ENCODE assay signal across 15 cellular contexts in the genomic region with DNA sequence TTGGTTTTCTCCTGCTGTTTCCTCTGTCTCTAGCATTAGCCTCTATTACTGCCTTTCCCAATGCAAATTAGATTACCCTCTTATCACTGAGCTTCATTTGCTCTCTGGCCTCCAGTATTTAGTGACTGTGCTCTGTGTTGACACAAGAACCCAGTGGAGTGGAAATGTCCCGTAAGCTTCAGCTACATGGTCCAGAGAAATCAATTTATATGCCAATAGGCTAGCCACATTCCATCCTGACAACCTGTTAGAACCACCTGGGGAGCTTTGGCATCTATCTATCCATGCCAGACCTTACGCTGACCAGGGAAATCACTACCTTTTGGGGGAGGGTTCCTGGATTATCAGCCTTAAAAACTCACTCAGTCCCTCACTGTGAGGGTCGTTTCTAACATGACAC.
DNase-seq lines count a peak whose midpoint lies in the region; ATAC-seq, FAIRE-seq and TF ChIP-seq lines count a peak whose summit lies in the region.
"Had no signal": no experiment of that assay in that cellular context is flagged by ENCODE, and none has a peak within 500 bp of the region (broad histone marks: within the 10 kb centered on the region; RNA-seq: fewer than 3 reads in every experiment).

No MANE protein-coding gene starts in this region.

- POLR2A ChIA-PET in K562 (lab: Yijun Ruan, JAX) (no interaction called here), OCI-LY7 (lab: Charles Lee) (no interaction called here)

- TF ChIP-seq CTCF in GM23338 (conservative IDR thresholded peaks at IDR 0.05; ENCODE audit: low read depth in 2 of 2) = no peak
- no peak for TF ChIP-seq CTCF in K562 (IDR thresholded peaks at IDR 0.05 in 2 of 3, conservative IDR thresholded peaks at IDR 0.05 in 1 of 3; ENCODE audit: insufficient read depth in 2 of 3, low read depth in 1 of 3, low read length in 3 of 3)
- no peak for TF ChIP-seq CTCF in nephron (IDR thresholded peaks at IDR 0.05; ENCODE audit: unreplicated experiment in 3 of 3)
- no peak for TF ChIP-seq CTCF in OCI-LY7 (conservative IDR thresholded peaks at IDR 0.05; ENCODE audit: low read length)

- DNase-seq in GM23338 (ENCODE audit: low spot score) (peak; percentile 43), NCI-H146 treated with DMSO at 0.1 percent for 48 hours (lab: John Stamatoyannopoulos, UW; ENCODE audit: unreplicated experiment) (peak; percentile 97), K562 (ENCODE audit: extremely low read depth in 1 of 4, low spot score in 3 of 4) (no peak), DMS53 treated with DMSO at 0.1 percent for 48 hours (lab: John Stamatoyannopoulos, UW; ENCODE audit: unreplicated experiment) (no peak), OCI-LY7 (ENCODE audit: low spot score) (no peak)
- DNase-seq: caudate nucleus; effector memory CD4-positive, alpha-beta T cell; hippocampal formation; left ventricle myocardium inferior; NCI-H2227 treated with DMSO at 0.1 percent for 48 hours; Peyer's patch had no signal

- H3K4me2 ChIP-seq in GM23338 (peak overlapping the region; percentile 44; the same call in 1 of the 2 replicates), K562 (ENCODE audit: insufficient read depth, low read length) (no peak overlapping the region), OCI-LY7 (ENCODE audit: low read length) (no peak overlapping the region)

- H3K4me1 Mint-ChIP-seq in GM23338 (peaks cover 12% of the 10 kb centered on the region), nephron (peaks cover 16% of the 10 kb centered on the region)

- H3K9me3 ChIP-seq in K562 (replicated peaks; ENCODE audit: control insufficient read depth, insufficient read depth, low read depth, low read length) = no peaks in the 10 kb centered on the region
- H3K9me3 ChIP-seq in OCI-LY7 (ENCODE audit: low read length) = no peaks in the 10 kb centered on the region
- H3K9me3 ChIP-seq: left ventricle myocardium inferior, Peyer's patch had no signal

- no peaks in the 10 kb centered on the region for H3K9me1 ChIP-seq in K562 (ENCODE audit: control insufficient read depth, insufficient read depth, low read length)

- intact Hi-C loops in K562 (cut with micrococcal nuclease) (no loop called here), OCI-LY7 (cut with micrococcal nuclease; ENCODE audit: unreplicated experiment) (no loop called here)

- H3K36me3 ChIP-seq in GM23338 (ENCODE audit: insufficient read depth) = no peaks in the 10 kb centered on the region
- no peaks in the 10 kb centered on the region for H3K36me3 ChIP-seq in K562 (ENCODE audit: control insufficient read depth, insufficient read depth, low read length)
- no peaks in the 10 kb centered on the region for H3K36me3 ChIP-seq in OCI-LY7 (ENCODE audit: insufficient read depth, low read length)

- in situ Hi-C loops in K562 (cut with MboI) = no loop called here

- no peak for TF ChIP-seq POLR2A in K562 (conservative IDR thresholded peaks at IDR 0.05)

- H3K4me3 ChIP-seq in GM23338 (no peak overlapping the region), K562 (no peak overlapping the region), OCI-LY7 (ENCODE audit: low read depth, low read length, poor library complexity, severe bottlenecking) (no peak overlapping the region)
- H3K4me3 ChIP-seq: left ventricle myocardium inferior, Peyer's patch had no signal

- no peak overlapping the region for H3K27ac Mint-ChIP-seq in GM23338
- H3K27ac Mint-ChIP-seq in nephron = peak overlapping the region in 2 of 3 experiments; percentile 34 to 48
- H3K27ac Mint-ChIP-seq: activated T-helper 1 cell treated with anti-CD3 and anti-CD28 coated beads, Interleukin-12 subunit alpha, Interleukin-12 subunit beta, Interleukin-2, Interleukin-4 antibody, amounts not matched to agents 30 ng/mL and 10 ng/mL and 1 ng/mL, durations not matched to agents 14 hours and 24 hours and 36 hours had no signal

- H3K4me3 Mint-ChIP-seq in GM23338 = 0 out of 3 replicates have a peak overlapping the region, but pooled peaks have one; percentile 9
- no peak overlapping the region for H3K4me3 Mint-ChIP-seq in nephron
- H3K4me3 Mint-ChIP-seq: activated T-helper 1 cell treated with anti-CD3 and anti-CD28 coated beads, Interleukin-12 subunit alpha, Interleukin-12 subunit beta, Interleukin-2, Interleukin-4 antibody, amounts not matched to agents 30 ng/mL and 10 ng/mL and 1 ng/mL, durations not matched to agents 14 hours and 24 hours and 36 hours had no signal

- no peak overlapping the region for H3K27ac ChIP-seq in GM23338 (ENCODE audit: low read depth)
- no peak overlapping the region for H3K27ac ChIP-seq in K562 (ENCODE audit: extremely low read depth, low read depth, low read length)
- no peak overlapping the region for H3K27ac ChIP-seq in OCI-LY7 (ENCODE audit: low read depth, low read length, poor library complexity, severe bottlenecking)
- H3K27ac ChIP-seq: left ventricle myocardium inferior, Peyer's patch had no signal

- peaks cover 13% of the 10 kb centered on the region for H3K4me1 ChIP-seq in GM23338 (ENCODE audit: insufficient read depth)
- no peaks in the 10 kb centered on the region for H3K4me1 ChIP-seq in K562 (replicated peaks in 1 of 2; ENCODE audit: control insufficient read depth in 2 of 2, insufficient read depth in 2 of 2, low read length in 2 of 2)
- H3K4me1 ChIP-seq in OCI-LY7 (ENCODE audit: insufficient read depth, low read length, poor library complexity, severe bottlenecking) = no peaks in the 10 kb centered on the region
- H3K4me1 ChIP-seq: left ventricle myocardium inferior, Peyer's patch had no signal

- CTCF ChIA-PET in K562 (lab: Yijun Ruan, JAX; ENCODE audit: low intra/inter-chr PET ratio) = no interaction called here
- CTCF ChIA-PET in OCI-LY7 (lab: Charles Lee; ENCODE audit: unreplicated experiment) = no interaction called here

- H3F3A ChIP-seq in GM23338 (replicated peaks; ENCODE audit: low read depth) = no peaks in the 10 kb centered on the region

- FAIRE-seq in K562 (lab: Jason Lieb, UNC) = peak; percentile 55

- H3K27me3 ChIP-seq in GM23338 (ENCODE audit: insufficient read depth) (no peaks in the 10 kb centered on the region), K562 (ENCODE audit: control insufficient read depth in 2 of 2, insufficient read depth in 2 of 2, low read length in 2 of 2) (no peaks in the 10 kb centered on the region)
- H3K27me3 ChIP-seq: Peyer's patch had no signal

- H4K20me1 ChIP-seq in GM23338 (replicated peaks; ENCODE audit: insufficient read depth) (no peaks in the 10 kb centered on the region), K562 (replicated peaks; ENCODE audit: control insufficient read depth, insufficient read depth, low read length) (no peaks in the 10 kb centered on the region), OCI-LY7 (ENCODE audit: insufficient read depth, low read length) (no peaks in the 10 kb centered on the region)

- H2AFZ ChIP-seq in GM23338 = no peak overlapping the region
- no peak overlapping the region for H2AFZ ChIP-seq in K562 (ENCODE audit: low read depth, low read length)
- H2AFZ ChIP-seq in OCI-LY7 (ENCODE audit: low read length) = no peak overlapping the region

- H3K36me3 Mint-ChIP-seq in GM23338 (ENCODE audit: low read depth) (no peaks in the 10 kb centered on the region), nephron (ENCODE audit: low read depth) (peaks cover 3% of the 10 kb centered on the region)

- no peak for TF ChIP-seq EP300 in K562 (IDR thresholded peaks at IDR 0.05; ENCODE audit: low read length)

- no peak for TF ChIP-seq RAD21 in K562 (CRISPR knock-in tag; conservative IDR thresholded peaks at IDR 0.05 in 1 of 2, IDR thresholded peaks at IDR 0.05 in 1 of 2)

- no peaks in the 10 kb centered on the region for H3K9me2 ChIP-seq in GM23338 (ENCODE audit: insufficient read depth)
- no peaks in the 10 kb centered on the region for H3K9me2 ChIP-seq in OCI-LY7 (ENCODE audit: insufficient read depth, low read length)

- WGBS in K562 (ENCODE audit: insufficient coverage, low coverage, missing lambda C conversion rate) = 19% methylated on average over 3 of the region's 3 CpGs

- no peak overlapping the region for H3K9ac ChIP-seq in K562 (ENCODE audit: insufficient read depth in 1 of 2, low read depth in 2 of 2, low read length in 2 of 2)

- H3K9me3 Mint-ChIP-seq in GM23338 (no peaks in the 10 kb centered on the region), nephron (no peaks in the 10 kb centered on the region)
- H3K9me3 Mint-ChIP-seq: activated T-helper 1 cell treated with anti-CD3 and anti-CD28 coated beads, Interleukin-12 subunit alpha, Interleukin-12 subunit beta, Interleukin-2, Interleukin-4 antibody, amounts not matched to agents 30 ng/mL and 10 ng/mL and 1 ng/mL, durations not matched to agents 14 hours and 24 hours and 36 hours had no signal

- no TSS peak for BruUV-seq in K562 (replicated peaks; lab: Mats Ljungman, UMichigan)
- BruUV-seq in OCI-LY7 (replicated peaks; lab: Mats Ljungman, UMichigan) = no TSS peak

- H3K27me3 Mint-ChIP-seq in GM23338 (ENCODE audit: insufficient read depth, low read depth, poor library complexity) (no peaks in the 10 kb centered on the region), nephron (ENCODE audit: low read depth) (no peaks in the 10 kb centered on the region)

- H3K79me2 ChIP-seq in GM23338 (replicated peaks; ENCODE audit: insufficient read depth) (no peaks in the 10 kb centered on the region), K562 (ENCODE audit: control insufficient read depth, insufficient read depth, low read length) (no peaks in the 10 kb centered on the region), OCI-LY7 (ENCODE audit: insufficient read depth, low read depth, low read length) (no peaks in the 10 kb centered on the region)

- ATAC-seq in GM23338 (peak; percentile 35; the same call in 1 of the 3 replicates), K562 (no peak), GM19395 (IDR thresholded peaks at IDR 0.05; ENCODE audit: unreplicated experiment) (no peak), GM19328 (IDR thresholded peaks at IDR 0.05; ENCODE audit: unreplicated experiment) (no peak)

TF ChIP-seq in GM23338, 12 proteins besides CTCF, POLR2A, EP300 and RAD21:
- no peak for TF ChIP-seq JUNB (IDR thresholded peaks at IDR 0.05; ENCODE audit: unreplicated experiment)
- no peak for TF ChIP-seq EZH2 (IDR thresholded peaks at IDR 0.05; ENCODE audit: low read depth, unreplicated experiment)
- 0 out of 2 replicates have a peak, but pooled peaks have one; percentile 28 for TF ChIP-seq NANOG (IDR thresholded peaks at IDR 0.05; ENCODE audit: borderline replicate concordance)
TF ChIP-seq in GM23338: peak in this region for 1.

TF ChIP-seq in K562, 482 proteins besides CTCF, POLR2A, EP300 and RAD21:
- TF ChIP-seq EZH2 (IDR thresholded peaks at IDR 0.05; ENCODE audit: borderline replicate concordance, low read depth, low read length) (no peak), FOXA3 (CRISPR knock-in tag; conservative IDR thresholded peaks at IDR 0.05 in 1 of 2, IDR thresholded peaks at IDR 0.05 in 1 of 2) (0 out of 4 replicates have a peak, but pooled peaks of 1 of the 2 experiments have one; percentile 5)
- TF ChIP-seq, protein P1, sequence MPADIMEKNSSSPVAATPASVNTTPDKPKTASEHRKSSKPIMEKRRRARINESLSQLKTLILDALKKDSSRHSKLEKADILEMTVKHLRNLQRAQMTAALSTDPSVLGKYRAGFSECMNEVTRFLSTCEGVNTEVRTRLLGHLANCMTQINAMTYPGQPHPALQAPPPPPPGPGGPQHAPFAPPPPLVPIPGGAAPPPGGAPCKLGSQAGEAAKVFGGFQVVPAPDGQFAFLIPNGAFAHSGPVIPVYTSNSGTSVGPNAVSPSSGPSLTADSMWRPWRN (IDR thresholded peaks at IDR 0.05; ENCODE audit: low read depth) = no peak

Comparison
In these comparisons a context has a peak if more than half of its experiments do, and no peak if none do; other contexts are left out.
1. DNase-seq: peak in GM23338 (single experiment) and NCI-H146 treated with DMSO at 0.1 percent for 48 hours (single experiment); none in K562 (0 of 4), DMS53 treated with DMSO at 0.1 percent for 48 hours (single experiment) and OCI-LY7 (single experiment).